2 cellular contexts compared by ENCODE assay signal in the genomic region with DNA sequence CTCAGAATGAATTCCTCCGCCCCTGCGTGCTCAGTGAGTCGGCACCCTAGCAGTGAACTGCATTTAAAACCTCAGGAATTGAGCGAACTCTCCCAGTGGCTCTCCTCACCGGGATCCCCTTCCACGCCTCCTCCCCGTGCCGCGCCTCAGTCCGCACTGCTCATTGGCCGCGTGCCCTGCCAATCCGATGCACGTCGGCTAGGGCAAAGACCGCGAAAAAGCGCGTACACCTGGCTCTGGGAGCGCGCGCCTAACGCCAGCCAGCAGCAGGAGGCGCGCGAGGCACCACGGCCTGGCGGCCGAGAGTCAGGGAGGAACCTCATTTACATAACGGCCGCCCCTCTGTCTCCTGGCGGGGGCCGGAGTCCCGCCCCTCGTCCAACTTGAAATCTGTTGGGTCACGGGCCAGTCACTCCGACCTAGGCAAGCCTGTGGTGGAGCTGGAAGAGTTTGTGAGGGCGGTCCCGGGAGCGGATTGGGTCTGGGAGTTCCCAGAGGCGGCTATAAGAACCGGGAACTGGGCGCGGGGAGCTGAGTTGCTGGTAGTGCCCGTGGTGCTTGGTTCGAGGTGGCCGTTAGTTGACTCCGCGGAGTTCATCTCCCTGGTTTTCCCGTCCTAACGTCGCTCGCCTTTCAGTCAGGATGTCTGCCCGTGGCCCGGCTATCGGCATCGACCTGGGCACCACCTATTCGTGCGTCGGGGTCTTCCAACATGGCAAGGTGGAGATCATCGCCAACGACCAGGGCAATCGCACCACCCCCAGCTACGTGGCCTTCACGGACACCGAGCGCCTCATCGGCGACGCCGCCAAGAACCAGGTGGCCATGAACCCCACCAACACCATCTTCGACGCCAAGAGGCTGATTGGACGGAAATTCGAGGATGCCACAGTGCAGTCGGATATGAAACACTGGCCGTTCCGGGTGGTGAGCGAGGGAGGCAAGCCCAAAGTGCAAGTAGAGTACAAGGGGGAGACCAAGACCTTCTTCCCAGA.
A peak's percentile ranks its signal among the peaks of the same experiment; 100 is the strongest.
TF ChIP-seq lines count a peak whose summit lies in the region.

A gene (plus strand): TSS at position 534 of the 995 bp plus-strand sequence. CDS start 109 bp downstream, at position 643.

TF ChIP-seq in IMR-90, 13 proteins besides CTCF, POLR2A, EP300 and RAD21:
- TF ChIP-seq RCOR1 (IDR thresholded peaks at IDR 0.05; ENCODE audit: insufficient replicate concordance, low read length) (no peak), FOS (IDR thresholded peaks at IDR 0.05; ENCODE audit: low read depth, low read length) (peak; percentile 12), RFX5 (IDR thresholded peaks at IDR 0.05; ENCODE audit: low read depth, low read length) (0 out of 2 replicates have a peak, but pooled peaks have one; percentile 3), MXI1 (IDR thresholded peaks at IDR 0.05; ENCODE audit: borderline replicate concordance, low read depth, low read length) (0 out of 2 replicates have a peak, but pooled peaks have one; percentile 12), SMC3 (IDR thresholded peaks at IDR 0.05; ENCODE audit: low read depth, low read length) (peak; percentile 86), MAZ (IDR thresholded peaks at IDR 0.05; ENCODE audit: borderline replicate concordance, low read depth, low read length) (peak; percentile 91), BHLHE40 (IDR thresholded peaks at IDR 0.05; ENCODE audit: low read depth, low read length) (peak; percentile 93)
- TF ChIP-seq, protein P1, sequence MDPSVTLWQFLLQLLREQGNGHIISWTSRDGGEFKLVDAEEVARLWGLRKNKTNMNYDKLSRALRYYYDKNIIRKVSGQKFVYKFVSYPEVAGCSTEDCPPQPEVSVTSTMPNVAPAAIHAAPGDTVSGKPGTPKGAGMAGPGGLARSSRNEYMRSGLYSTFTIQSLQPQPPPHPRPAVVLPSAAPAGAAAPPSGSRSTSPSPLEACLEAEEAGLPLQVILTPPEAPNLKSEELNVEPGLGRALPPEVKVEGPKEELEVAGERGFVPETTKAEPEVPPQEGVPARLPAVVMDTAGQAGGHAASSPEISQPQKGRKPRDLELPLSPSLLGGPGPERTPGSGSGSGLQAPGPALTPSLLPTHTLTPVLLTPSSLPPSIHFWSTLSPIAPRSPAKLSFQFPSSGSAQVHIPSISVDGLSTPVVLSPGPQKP (IDR thresholded peaks at IDR 0.05; ENCODE audit: borderline replicate concordance, low read depth, low read length) = no peak
- TF ChIP-seq, protein P2, sequence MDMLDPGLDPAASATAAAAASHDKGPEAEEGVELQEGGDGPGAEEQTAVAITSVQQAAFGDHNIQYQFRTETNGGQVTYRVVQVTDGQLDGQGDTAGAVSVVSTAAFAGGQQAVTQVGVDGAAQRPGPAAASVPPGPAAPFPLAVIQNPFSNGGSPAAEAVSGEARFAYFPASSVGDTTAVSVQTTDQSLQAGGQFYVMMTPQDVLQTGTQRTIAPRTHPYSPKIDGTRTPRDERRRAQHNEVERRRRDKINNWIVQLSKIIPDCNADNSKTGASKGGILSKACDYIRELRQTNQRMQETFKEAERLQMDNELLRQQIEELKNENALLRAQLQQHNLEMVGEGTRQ (IDR thresholded peaks at IDR 0.05; ENCODE audit: low read depth, low read length) = peak; percentile 62

TF ChIP-seq in neural cell, 6 proteins besides CTCF, POLR2A, EP300 and RAD21:
- TF ChIP-seq SMC3 (conservative IDR thresholded peaks at IDR 0.05; ENCODE audit: poor library complexity) (no peak), TAF1 (IDR thresholded peaks at IDR 0.05; ENCODE audit: low read depth) (no peak), EZH2 (IDR thresholded peaks at IDR 0.05; ENCODE audit: borderline replicate concordance, insufficient read depth, low read length, poor library complexity, severe bottlenecking) (no peak)
- TF ChIP-seq, protein P3, sequence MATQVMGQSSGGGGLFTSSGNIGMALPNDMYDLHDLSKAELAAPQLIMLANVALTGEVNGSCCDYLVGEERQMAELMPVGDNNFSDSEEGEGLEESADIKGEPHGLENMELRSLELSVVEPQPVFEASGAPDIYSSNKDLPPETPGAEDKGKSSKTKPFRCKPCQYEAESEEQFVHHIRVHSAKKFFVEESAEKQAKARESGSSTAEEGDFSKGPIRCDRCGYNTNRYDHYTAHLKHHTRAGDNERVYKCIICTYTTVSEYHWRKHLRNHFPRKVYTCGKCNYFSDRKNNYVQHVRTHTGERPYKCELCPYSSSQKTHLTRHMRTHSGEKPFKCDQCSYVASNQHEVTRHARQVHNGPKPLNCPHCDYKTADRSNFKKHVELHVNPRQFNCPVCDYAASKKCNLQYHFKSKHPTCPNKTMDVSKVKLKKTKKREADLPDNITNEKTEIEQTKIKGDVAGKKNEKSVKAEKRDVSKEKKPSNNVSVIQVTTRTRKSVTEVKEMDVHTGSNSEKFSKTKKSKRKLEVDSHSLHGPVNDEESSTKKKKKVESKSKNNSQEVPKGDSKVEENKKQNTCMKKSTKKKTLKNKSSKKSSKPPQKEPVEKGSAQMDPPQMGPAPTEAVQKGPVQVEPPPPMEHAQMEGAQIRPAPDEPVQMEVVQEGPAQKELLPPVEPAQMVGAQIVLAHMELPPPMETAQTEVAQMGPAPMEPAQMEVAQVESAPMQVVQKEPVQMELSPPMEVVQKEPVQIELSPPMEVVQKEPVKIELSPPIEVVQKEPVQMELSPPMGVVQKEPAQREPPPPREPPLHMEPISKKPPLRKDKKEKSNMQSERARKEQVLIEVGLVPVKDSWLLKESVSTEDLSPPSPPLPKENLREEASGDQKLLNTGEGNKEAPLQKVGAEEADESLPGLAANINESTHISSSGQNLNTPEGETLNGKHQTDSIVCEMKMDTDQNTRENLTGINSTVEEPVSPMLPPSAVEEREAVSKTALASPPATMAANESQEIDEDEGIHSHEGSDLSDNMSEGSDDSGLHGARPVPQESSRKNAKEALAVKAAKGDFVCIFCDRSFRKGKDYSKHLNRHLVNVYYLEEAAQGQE (IDR thresholded peaks at IDR 0.05; ENCODE audit: borderline replicate concordance) = no peak
